Comparison of ENCODE assay signal across 25 cellular contexts in genomic region chr4:28834120-28834519, GRCh38.
"Had no signal": no experiment of that assay in that cellular context is flagged by ENCODE, and none has a peak within 500 bp of the region (broad histone marks: within the 10 kb centered on the region; RNA-seq: fewer than 3 reads in every experiment).

No MANE protein-coding gene starts in this region.

- H3K27ac Mint-ChIP-seq: dendritic cell treated with granulocyte-macrophage colony-stimulating factor and Interleukin-4, amounts not matched to agents 40 ng/mL and 50 ng/mL, for 4 days; effector memory CD8-positive, alpha-beta T cell; endodermal cell had no signal

- H3K27ac ChIP-seq: colonic mucosa, coronary artery, dorsolateral prefrontal cortex, epithelial cell of prostate, esophagus muscularis mucosa, esophagus squamous epithelium, foreskin keratinocyte, gastrocnemius medialis, gastroesophageal sphincter, heart left ventricle, heart right ventricle had no signal

- H3K27me3 Mint-ChIP-seq: dendritic cell treated with granulocyte-macrophage colony-stimulating factor and Interleukin-4, amounts not matched to agents 40 ng/mL and 50 ng/mL, for 4 days; effector memory CD8-positive, alpha-beta T cell had no signal

- ATAC-seq: effector memory CD8-positive, alpha-beta T cell; esophagus mucosa; foreskin keratinocyte; gastrocnemius medialis; gastroesophageal sphincter; heart left ventricle; heart right ventricle had no signal

- H3K27me3 ChIP-seq: colonic mucosa, dorsolateral prefrontal cortex, esophagus muscularis mucosa, esophagus squamous epithelium, foreskin keratinocyte, gastrocnemius medialis, gastroesophageal sphincter, heart left ventricle, heart right ventricle had no signal

- H3K9me3 ChIP-seq: colonic mucosa, esophagus muscularis mucosa, esophagus squamous epithelium, gastrocnemius medialis, gastroesophageal sphincter, heart left ventricle had no signal

- DNase-seq: colonic mucosa; cortex of kidney; dermis blood vessel endothelial cell; dorsolateral prefrontal cortex; effector CD4-positive, alpha-beta T cell; effector CD8-positive, alpha-beta T cell; effector memory CD4-positive, alpha-beta T cell; effector memory CD8-positive, alpha-beta T cell; endodermal cell; erythroblast; esophagus squamous epithelium; foreskin fibroblast; foreskin keratinocyte; foreskin melanocyte; gastrocnemius medialis; glutamatergic neuron; head of caudate nucleus; heart left ventricle; heart right ventricle had no signal

- H3K4me3 ChIP-seq: colonic mucosa, coronary artery, dorsolateral prefrontal cortex, esophagus muscularis mucosa, esophagus squamous epithelium, gastrocnemius medialis, gastroesophageal sphincter, heart left ventricle, heart right ventricle had no signal

- H3K9me3 Mint-ChIP-seq: dendritic cell treated with granulocyte-macrophage colony-stimulating factor and Interleukin-4, amounts not matched to agents 40 ng/mL and 50 ng/mL, for 4 days; endodermal cell had no signal

- H3K36me3 ChIP-seq: colonic mucosa, esophagus muscularis mucosa, esophagus squamous epithelium, gastrocnemius medialis, gastroesophageal sphincter, heart left ventricle, heart right ventricle had no signal

- H3K4me3 Mint-ChIP-seq: dendritic cell treated with granulocyte-macrophage colony-stimulating factor and Interleukin-4, amounts not matched to agents 40 ng/mL and 50 ng/mL, for 4 days; effector memory CD8-positive, alpha-beta T cell; endodermal cell had no signal
